In genomic region chr7:117091721-117092120, GRCh38 we compare ENCODE assay signal across 13 cellular contexts.
"Had no signal": no experiment of that assay in that cellular context is flagged by ENCODE, and none has a peak within 500 bp of the region (broad histone marks: within the 10 kb centered on the region; RNA-seq: fewer than 3 reads in every experiment).

No MANE protein-coding gene starts in this region.

- H3K27me3 ChIP-seq: adrenal gland, esophagus muscularis mucosa, ovary, tibial artery had no signal

- H3K27ac ChIP-seq: adrenal gland, esophagus muscularis mucosa, ovary, tibial artery had no signal

- H3K4me3 ChIP-seq: adrenal gland, esophagus muscularis mucosa, ovary, tibial artery had no signal

- H3K4me3 Mint-ChIP-seq: neural crest cell, T-helper 17 cell had no signal

- DNase-seq: activated CD4-positive, alpha-beta T cell treated with anti-CD3 and anti-CD28 coated beads, Interleukin-2, amount 50 U/mL, for 4 hours; activated CD4-positive, CD25-positive, alpha-beta regulatory T cell treated with anti-CD3 and anti-CD28 coated beads, Interleukin-2, amount 50 U/mL, for 72 hours; activated naive CD4-positive, alpha-beta T cell treated with anti-CD3 and anti-CD28 coated beads, Interleukin-2, amount 50 U/mL, for 16 hours; activated T-cell treated with anti-CD3 and anti-CD28 coated beads, Interleukin-2, amount 50 U/mL, for 1 hour; adrenal gland; dermis blood vessel endothelial cell; foreskin melanocyte; ovary; small intestine; T-helper 17 cell; tibial artery had no signal

- H3K36me3 ChIP-seq: adrenal gland, esophagus muscularis mucosa, ovary, tibial artery had no signal

- H3K9me3 Mint-ChIP-seq: neural crest cell had no signal

- ATAC-seq: T-helper 17 cell had no signal

- H3K27me3 Mint-ChIP-seq: T-helper 17 cell had no signal

- H3K9me3 ChIP-seq: adrenal gland, esophagus muscularis mucosa, ovary, tibial artery had no signal
